ENCODE assay signal across 11 cellular contexts in genomic region chr13:97562962-97563361, GRCh38.
"Had no signal": no experiment of that assay in that cellular context is flagged by ENCODE, and none has a peak within 500 bp of the region (broad histone marks: within the 10 kb centered on the region; RNA-seq: fewer than 3 reads in every experiment).

No MANE protein-coding gene starts in this region.

- DNase-seq: GM23248, GOT3, H7, H9, HCEC 1CT, HFFc6 had no signal

- H3K36me3 ChIP-seq: HAP-1 had no signal

- FAIRE-seq: H1, H54 had no signal

- ATAC-seq: GM23338, HCT116 had no signal

- H3K27ac ChIP-seq: GM23248 had no signal

- H3K4me2 ChIP-seq: GM23338 had no signal

- H3K9me3 ChIP-seq: HAP-1 had no signal

- H3K4me1 ChIP-seq: HAP-1 had no signal

- H3K9ac ChIP-seq: GM23248 had no signal

- H2AFZ ChIP-seq: GM23248, GM23338 had no signal

- H3K4me3 ChIP-seq: GM23248, GM23338, HAP-1 had no signal
